ENCODE assay signal across 1 cellular context in genomic region chr17:74465378-74466110, GRCh38.
TF ChIP-seq lines count a peak whose summit lies in the region.

No MANE protein-coding gene starts in this region.

TF ChIP-seq in HepG2, 621 proteins besides CTCF, POLR2A, EP300 and RAD21:
- TF ChIP-seq ZNF646 (CRISPR knock-in tag; IDR thresholded peaks at IDR 0.05) (peak; percentile 88), HNF1A (IDR thresholded peaks at IDR 0.05; ENCODE audit: low read depth) (no peak), HNF1A (CRISPR knock-in tag; IDR thresholded peaks at IDR 0.05; ENCODE audit: borderline replicate concordance) (no peak), MLXIP (CRISPR knock-in tag; IDR thresholded peaks at IDR 0.05; ENCODE audit: borderline replicate concordance) (no peak), ZUFSP (CRISPR knock-in tag; IDR thresholded peaks at IDR 0.05; ENCODE audit: borderline replicate concordance) (no peak), GFI1 (CRISPR knock-in tag; IDR thresholded peaks at IDR 0.05; ENCODE audit: borderline replicate concordance) (no peak), FOSL2 (CRISPR knock-in tag; IDR thresholded peaks at IDR 0.05) (no peak), CREM (IDR thresholded peaks at IDR 0.05) (no peak), CREM (CRISPR knock-in tag; IDR thresholded peaks at IDR 0.05) (no peak)
TF ChIP-seq in HepG2: peak in this region for 1.
